Comparison of ENCODE assay signal across 11 cellular contexts in the genomic region with DNA sequence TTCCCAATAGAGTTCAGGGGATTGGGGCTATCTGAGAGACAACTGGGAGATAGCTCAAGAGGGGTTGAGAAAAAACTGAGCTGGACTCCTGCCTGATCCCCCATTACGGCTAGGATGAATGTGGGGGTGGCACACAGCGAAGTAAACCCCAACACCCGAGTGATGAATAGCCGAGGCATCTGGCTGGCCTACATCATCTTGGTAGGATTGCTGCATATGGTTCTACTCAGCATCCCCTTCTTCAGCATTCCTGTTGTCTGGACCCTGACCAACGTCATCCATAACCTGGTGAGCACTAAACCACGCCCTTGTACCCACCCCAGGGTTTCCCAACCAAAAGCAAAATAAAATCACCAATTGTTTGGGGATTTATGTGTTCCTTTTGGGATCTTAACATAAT. TPM values are rescaled to one million over a fixed set of nuclear protein-coding genes. Genes with fewer than 3 reads are reported as not detected.
DNase-seq lines count a peak whose midpoint lies in the region; ATAC-seq and TF ChIP-seq lines count a peak whose summit lies in the region.
"Had no signal": no experiment of that assay in that cellular context is flagged by ENCODE, and none has a peak within 500 bp of the region (broad histone marks: within the 10 kb centered on the region; RNA-seq: fewer than 3 reads in every experiment).

No MANE protein-coding gene starts in this region.

- POLR2A ChIA-PET in AG04450 (lab: Yijun Ruan, JAX), result interaction anchor here (0.8 to 2.7 kb wide), 4 partner anchors 11 to 149 kb away, joined by 3 to 30 read pairs (median 4); a partner anchor contains a TSS

- H3K4me3 Mint-ChIP-seq in brain, result no peak overlapping the region
- H3K4me3 Mint-ChIP-seq in activated CD8-positive, alpha-beta memory T cell treated with anti-CD3 and anti-CD28 coated beads, Interleukin-2, amount 10 ng/mL, durations not matched to agents 7 days and 5 days, result no peak overlapping the region

- TF ChIP-seq EP300 in tibial nerve (IDR thresholded peaks at IDR 0.05), result no peak

- peak overlapping the region; percentile 81 for H3K9ac ChIP-seq in mucosa of stomach (ENCODE audit: low read length)

- in situ Hi-C loops in HAP-1 (cut with MboI; ENCODE audit: low sequenced_read_pairs), result loop anchor here (5.0 kb wide), 1 partner anchor 108 kb away; a partner anchor contains a TSS

- peak overlapping the region; percentile 4 for H3K27ac ChIP-seq in AG04450 (ENCODE audit: low read depth, low read length)
- H3K27ac ChIP-seq in tibial nerve, result peak overlapping the region in 2 of 4 donors; percentile 92 to 93

- DNase-seq in AG04450 (ENCODE audit: low read depth, low spot score) (peak; percentile 21), HAP-1 (ENCODE audit: low spot score in 2 of 2) (no peak), omental fat pad (ENCODE audit: low spot score) (no peak), tibial nerve (ENCODE audit: low spot score in 2 of 2) (no peak)
- no peak for DNase-seq in activated CD8-positive, alpha-beta memory T cell treated with anti-CD3 and anti-CD28 coated beads, Interleukin-2, amount 10 ng/mL, durations not matched to agents 7 days and 5 days
- DNase-seq: NCI-H1417 had no signal

- peaks cover 41% of the 10 kb centered on the region for H3K36me3 Mint-ChIP-seq in brain
- H3K36me3 Mint-ChIP-seq in activated CD8-positive, alpha-beta memory T cell treated with anti-CD3 and anti-CD28 coated beads, Interleukin-2, amount 10 ng/mL, durations not matched to agents 7 days and 5 days, result peaks cover 44% of the 10 kb centered on the region

- TF ChIP-seq POLR2A in tibial nerve (IDR thresholded peaks at IDR 0.05), result no peak

- H3K27ac Mint-ChIP-seq in brain, result peak overlapping the region in 3 of 5 experiments; percentile 21 to 61 (median 26)
- H3K27ac Mint-ChIP-seq in activated CD8-positive, alpha-beta memory T cell treated with anti-CD3 and anti-CD28 coated beads, Interleukin-2, amount 10 ng/mL, durations not matched to agents 7 days and 5 days, result no peak overlapping the region

- peaks cover 52% of the 10 kb centered on the region for H3K36me3 ChIP-seq in HAP-1 (replicated peaks)
- peaks cover 10% of the 10 kb centered on the region for H3K36me3 ChIP-seq in mucosa of stomach (ENCODE audit: control insufficient read depth, insufficient read depth, low read length)
- peaks cover 0 to 59% (median 18%) of the 10 kb centered on the region in 3 donors for H3K36me3 ChIP-seq in tibial nerve

- H3K4me1 ChIP-seq in HAP-1 (peaks cover 22% of the 10 kb centered on the region), mucosa of stomach (ENCODE audit: control insufficient read depth, insufficient read depth, low read length) (peaks cover 17% of the 10 kb centered on the region), tibial nerve (peaks cover 8 to 43% (median 17%) of the 10 kb centered on the region in 4 donors)

- H3K4me3 ChIP-seq in AG04450 (ENCODE audit: low read depth, low read length), result peak overlapping the region; percentile 86
- peak overlapping the region; percentile 75 for H3K4me3 ChIP-seq in HAP-1
- H3K4me3 ChIP-seq in mucosa of stomach (ENCODE audit: low read length), result peak overlapping the region; percentile 91
- peak overlapping the region in 2 of 4 donors; percentile 59 to 96 for H3K4me3 ChIP-seq in tibial nerve

- WGBS in tibial nerve, 2 donors, result 56 to 61% methylated on average over 6 of the region's 6 CpGs

- H3K4me1 Mint-ChIP-seq in brain, result peaks cover 40% of the 10 kb centered on the region
- peaks cover 39% of the 10 kb centered on the region for H3K4me1 Mint-ChIP-seq in activated CD8-positive, alpha-beta memory T cell treated with anti-CD3 and anti-CD28 coated beads, Interleukin-2, amount 10 ng/mL, durations not matched to agents 7 days and 5 days

- H3K9me3 ChIP-seq in AG04450 (ENCODE audit: control insufficient read depth, insufficient read depth, low read length) (no peaks in the 10 kb centered on the region), HAP-1 (no peaks in the 10 kb centered on the region), mucosa of stomach (ENCODE audit: control insufficient read depth, low read length) (no peaks in the 10 kb centered on the region), tibial nerve (no peaks in the 10 kb centered on the region)
- H3K9me3 ChIP-seq: prostate gland had no signal

- H3K27me3 ChIP-seq in AG04450 (ENCODE audit: control insufficient read depth, insufficient read depth, low read length), result no peaks in the 10 kb centered on the region
- no peaks in the 10 kb centered on the region for H3K27me3 ChIP-seq in HAP-1 (ENCODE audit: low read depth)
- H3K27me3 ChIP-seq in mucosa of stomach (ENCODE audit: control insufficient read depth, insufficient read depth, low read length), result no peaks in the 10 kb centered on the region
- peaks cover 0 to 3% of the 10 kb centered on the region in 2 donors for H3K27me3 ChIP-seq in tibial nerve

- H3K9me3 Mint-ChIP-seq in brain, result no peaks in the 10 kb centered on the region
- no peaks in the 10 kb centered on the region for H3K9me3 Mint-ChIP-seq in activated CD8-positive, alpha-beta memory T cell treated with anti-CD3 and anti-CD28 coated beads, Interleukin-2, amount 10 ng/mL, durations not matched to agents 7 days and 5 days (ENCODE audit: low read depth)

- H3K27me3 Mint-ChIP-seq in brain, result peaks cover 2% of the 10 kb centered on the region
- H3K27me3 Mint-ChIP-seq in activated CD8-positive, alpha-beta memory T cell treated with anti-CD3 and anti-CD28 coated beads, Interleukin-2, amount 10 ng/mL, durations not matched to agents 7 days and 5 days, result no peaks in the 10 kb centered on the region

- TF ChIP-seq CTCF in AG04450 (IDR thresholded peaks at IDR 0.05; ENCODE audit: low read depth, low read length) (no peak), brain (conservative IDR thresholded peaks at IDR 0.05) (no peak), omental fat pad (IDR thresholded peaks at IDR 0.05) (no peak), tibial nerve (IDR thresholded peaks at IDR 0.05) (no peak)

- no peak for ATAC-seq in HG03354 (IDR thresholded peaks at IDR 0.05; ENCODE audit: poor library complexity, severe bottlenecking, unreplicated experiment)
- ATAC-seq in omental fat pad (ENCODE audit: low FRiP score), result no peak
- ATAC-seq in activated CD8-positive, alpha-beta memory T cell treated with anti-CD3 and anti-CD28 coated beads, Interleukin-2, amount 10 ng/mL, durations not matched to agents 7 days and 5 days, result no peak

- CTCF ChIA-PET in AG04450 (lab: Charles Lee), result interaction anchor here (0.9 to 5.3 kb wide), 6 partner anchors 22 to 121 kb away, joined by 3 to 31 read pairs (median 8); no protein-coding TSS in a partner anchor
- CTCF ChIA-PET in activated CD8-positive, alpha-beta memory T cell treated with anti-CD3 and anti-CD28 coated beads, Interleukin-2, amount 10 ng/mL, durations not matched to agents 7 days and 5 days (lab: Charles Lee), result interaction anchor here (1.7 to 5.3 kb wide), 7 partner anchors 12 to 121 kb away, joined by 4 to 42 read pairs (median 17); a partner anchor contains a TSS

RNA-seq across cellular contexts. Expression of a gene that starts 1.0 kb away (rescaled TPM):
- polyA plus RNA-seq in AG04450 (2011; rRNA removed) (40.9 and 49.3 TPM in 2 replicates), brain (ENCODE audit: insufficient read depth, low read depth, low replicate concordance) (40.8 TPM)
- 50.3 and 57.7 TPM in 2 replicates for polyA minus RNA-seq in AG04450 (2011; rRNA and poly(A)+ RNA removed)
- total RNA-seq in omental fat pad (10 to 100 TPM; 24.6 to 34.2 (median 28.6) TPM), tibial nerve (10 to 100 TPM; 12.9 to 18.6 (median 14.5) TPM)
- 10 to 100 TPM; 45.8 to 57.2 TPM for total RNA-seq in activated CD8-positive, alpha-beta memory T cell treated with anti-CD3 and anti-CD28 coated beads, Interleukin-2, amount 10 ng/mL, durations not matched to agents 7 days and 5 days

RNA-seq across cellular contexts. Expression of a gene that starts 1.4 kb away (rescaled TPM):
- polyA plus RNA-seq in AG04450 (2011; rRNA removed), result 129 and 178 TPM in 2 replicates
- 19.0 and 29.3 TPM in 2 replicates for polyA minus RNA-seq in AG04450 (2011; rRNA and poly(A)+ RNA removed)
- 59.8 TPM for polyA plus RNA-seq in brain (ENCODE audit: insufficient read depth, low read depth, low replicate concordance)
- total RNA-seq in omental fat pad, result 10 to 100 TPM; 43.8 to 62.7 (median 52.5) TPM
- total RNA-seq in tibial nerve, result 10 to 100 TPM; 33.3 to 62.8 (median 52.8) TPM
- 10 to 100 TPM; 96.8 to 98.6 TPM for total RNA-seq in activated CD8-positive, alpha-beta memory T cell treated with anti-CD3 and anti-CD28 coated beads, Interleukin-2, amount 10 ng/mL, durations not matched to agents 7 days and 5 days

RNA-seq across cellular contexts. Expression of a gene that starts 10.5 kb away (rescaled TPM):
- polyA plus RNA-seq in AG04450 (2011; rRNA removed), result 10.9 and 15.0 TPM in 2 replicates
- 12.3 and 16.6 TPM in 2 replicates for polyA minus RNA-seq in AG04450 (2011; rRNA and poly(A)+ RNA removed)
- polyA plus RNA-seq in brain (ENCODE audit: insufficient read depth, low read depth, low replicate concordance), result 34.2 TPM
- total RNA-seq in omental fat pad, result 10 to 100 TPM; 37.2 to 46.7 (median 42.3) TPM
- 10 to 100 TPM; 34.5 to 51.2 (median 40.9) TPM for total RNA-seq in tibial nerve
- 10 to 100 TPM; 33.5 to 38.4 TPM for total RNA-seq in activated CD8-positive, alpha-beta memory T cell treated with anti-CD3 and anti-CD28 coated beads, Interleukin-2, amount 10 ng/mL, durations not matched to agents 7 days and 5 days

RNA-seq across cellular contexts. Expression of a gene that starts 23.9 kb away (rescaled TPM):
- polyA plus RNA-seq in AG04450 (2011; rRNA removed) (43.8 and 46.3 TPM in 2 replicates), brain (ENCODE audit: insufficient read depth, low read depth, low replicate concordance) (0.15 TPM)
- 14.9 and 22.3 TPM in 2 replicates for polyA minus RNA-seq in AG04450 (2011; rRNA and poly(A)+ RNA removed)
- total RNA-seq in omental fat pad (100 to 1,000 TPM in 3 of 4 donors, 10 to 100 TPM in 1; 35.0 to 616 (median 308) TPM), tibial nerve (10 to 100 TPM in 1 of 4 donors, 1 to 10 TPM in 3; 3.1 to 35.1 (median 5.6) TPM)
- not detected for total RNA-seq in activated CD8-positive, alpha-beta memory T cell treated with anti-CD3 and anti-CD28 coated beads, Interleukin-2, amount 10 ng/mL, durations not matched to agents 7 days and 5 days
- total RNA-seq: temporal lobe had no signal
